8 cellular contexts compared by ENCODE assay signal in genomic region chr2:238238766-238239551, GRCh38. TPM values are rescaled to one million over a fixed set of nuclear protein-coding genes. Genes with fewer than 3 reads are reported as not detected.
DNase-seq lines count a peak whose midpoint lies in the region; ATAC-seq and TF ChIP-seq lines count a peak whose summit lies in the region.

No MANE protein-coding gene starts in this region.

- H3K9me3 ChIP-seq in mesodermal cell (ENCODE audit: control insufficient read depth, low read length) (peaks cover 3% of the 10 kb centered on the region), upper lobe of left lung (no peaks in the 10 kb centered on the region)

- H3K4me3 ChIP-seq in AG04449 (ENCODE audit: low read depth, low read length): peak overlapping the region; percentile 59
- peak overlapping the region; percentile 40 for H3K4me3 ChIP-seq in mesodermal cell (ENCODE audit: extremely low read depth, insufficient read depth, low read length, poor library complexity, severe bottlenecking)
- H3K4me3 ChIP-seq in upper lobe of left lung: peak overlapping the region; percentile 23 to 87 (median 83)

- no peak for TF ChIP-seq POLR2A in upper lobe of left lung (IDR thresholded peaks at IDR 0.05)

- H3K27me3 Mint-ChIP-seq in activated naive CD8-positive, alpha-beta T cell: peaks cover 12% of the 10 kb centered on the region

- no peaks in the 10 kb centered on the region for H3K36me3 Mint-ChIP-seq in activated naive CD8-positive, alpha-beta T cell

- TF ChIP-seq CTCF in AG04449 (IDR thresholded peaks at IDR 0.05; ENCODE audit: insufficient read depth, low read length, missing control alignments) (no peak), upper lobe of left lung (IDR thresholded peaks at IDR 0.05) (no peak)

- H3K4me1 Mint-ChIP-seq in activated naive CD8-positive, alpha-beta T cell (ENCODE audit: low read depth): peaks cover 12% of the 10 kb centered on the region

- CTCF ChIA-PET in AG04449 (lab: Yijun Ruan, JAX): interaction anchor here (21.6 kb wide), 1 partner anchor 22 kb away, joined by 223 read pairs; no protein-coding TSS in a partner anchor

- 30 to 32% methylated on average over 54 to 69 of the region's 77 CpGs for WGBS in mesodermal cell (ENCODE audit: insufficient coverage in 2 of 2), 2 experiments
- 29% methylated on average over 36 of the region's 77 CpGs; no CpG with 5 or more reads in 1 of the 2 donors for WGBS in upper lobe of left lung, 2 donors

- POLR2A ChIA-PET in AG04449 (lab: Yijun Ruan, JAX): interaction anchor here (0.5 kb wide), 1 partner anchor 322 kb away, joined by 5 read pairs; no protein-coding TSS in a partner anchor

- TF ChIP-seq EP300 in upper lobe of left lung (IDR thresholded peaks at IDR 0.05): no peak

- peaks cover 3% of the 10 kb centered on the region for H3K4me1 ChIP-seq in mesodermal cell (ENCODE audit: control insufficient read depth, insufficient read depth, low read length, poor library complexity, severe bottlenecking)
- H3K4me1 ChIP-seq in upper lobe of left lung: peaks cover 16 to 35% (median 22%) of the 10 kb centered on the region in 4 donors

- ATAC-seq in GM19324 (IDR thresholded peaks at IDR 0.05; ENCODE audit: low FRiP score, unreplicated experiment) (peak; percentile 2), upper lobe of left lung (ENCODE audit: low FRiP score in 2 of 2) (no peak), HG02884 (IDR thresholded peaks at IDR 0.05; ENCODE audit: unreplicated experiment) (no peak)

- H3K27ac ChIP-seq in mesodermal cell (ENCODE audit: low read depth, low read length, severe bottlenecking): no peak overlapping the region
- H3K27ac ChIP-seq in upper lobe of left lung: peak overlapping the region in 1 of 4 donors; percentile 70

- no peak for DNase-seq in AG04449 (ENCODE audit: low read depth, low spot score)
- DNase-seq in NOMO-1 treated with DMSO at 0.1 percent for 48 hours (lab: John Stamatoyannopoulos, UW; ENCODE audit: unreplicated experiment): peak; percentile 15
- DNase-seq in upper lobe of left lung: peak in 1 of 2 donors; percentile 88
- DNase-seq in KG1 (lab: John Stamatoyannopoulos, UW): no peak

- peaks cover 0 to 12% (median 4%) of the 10 kb centered on the region in 4 donors for H3K27me3 ChIP-seq in upper lobe of left lung

- no peak overlapping the region for H3K27ac Mint-ChIP-seq in activated naive CD8-positive, alpha-beta T cell

- H3K9me3 Mint-ChIP-seq in activated naive CD8-positive, alpha-beta T cell (ENCODE audit: low read depth): no peaks in the 10 kb centered on the region

- H3K4me3 Mint-ChIP-seq in activated naive CD8-positive, alpha-beta T cell: peak overlapping the region; percentile 59

- H3K36me3 ChIP-seq in mesodermal cell (ENCODE audit: control insufficient read depth, insufficient read depth, low read length) (no peaks in the 10 kb centered on the region), upper lobe of left lung (peaks cover 0 to under 1% (median 0%) of the 10 kb centered on the region in 4 donors)

RNA-seq across cellular contexts. Expression of gene HES6, which starts 0.9 kb away (rescaled TPM):
- polyA plus RNA-seq in mesodermal cell (2013, experiment 1 of 2): 12.4 TPM
- polyA plus RNA-seq in mesodermal cell (2013, experiment 2 of 2): 10.9 TPM
- total RNA-seq in upper lobe of left lung: 10 to 100 TPM in 3 of 6 donors, 1 to 10 TPM in 3; 5.2 to 15.8 (median 9.4) TPM

RNA-seq across cellular contexts. Expression of gene ILKAP, which starts 35.5 kb away (rescaled TPM):
- polyA plus RNA-seq in mesodermal cell (2013, experiment 1 of 2): 30.6 TPM
- polyA plus RNA-seq in mesodermal cell (2013, experiment 2 of 2): 32.2 TPM
- total RNA-seq in upper lobe of left lung: 10 to 100 TPM; 35.2 to 67.1 (median 40.7) TPM

RNA-seq across cellular contexts. Expression of gene PER2, which starts 49.5 kb away (rescaled TPM):
- 2.6 TPM for polyA plus RNA-seq in mesodermal cell (2013, experiment 1 of 2)
- polyA plus RNA-seq in mesodermal cell (2013, experiment 2 of 2): 3.0 TPM
- total RNA-seq in upper lobe of left lung: 10 to 100 TPM; 12.9 to 28.7 (median 18.1) TPM
